ENCODE assay signal across 16 cellular contexts in genomic region chr3:53225651-53226050, GRCh38. TPM values are rescaled to one million over a fixed set of nuclear protein-coding genes. Genes with fewer than 3 reads are reported as not detected.
DNase-seq lines count a peak whose midpoint lies in the region; ATAC-seq, FAIRE-seq and TF ChIP-seq lines count a peak whose summit lies in the region.
"Had no signal": no experiment of that assay in that cellular context is flagged by ENCODE, and none has a peak within 500 bp of the region (broad histone marks: within the 10 kb centered on the region; RNA-seq: fewer than 3 reads in every experiment).

No MANE protein-coding gene starts in this region.

- CTCF ChIA-PET in HepG2 (lab: Yijun Ruan, JAX; ENCODE audit: low intra/inter-chr PET ratio, low total read pairs) (no interaction called here), GM12878 (lab: Yijun Ruan, JAX) (no interaction called here)

- no peaks in the 10 kb centered on the region for H3K9me3 ChIP-seq in HepG2 (ENCODE audit: low read length)
- no peaks in the 10 kb centered on the region for H3K9me3 ChIP-seq in right lobe of liver
- no peaks in the 10 kb centered on the region for H3K9me3 ChIP-seq in GM12878 (replicated peaks; ENCODE audit: control insufficient read depth, insufficient read depth, low read length)
- H3K9me3 ChIP-seq in neutrophil, result peaks cover 16% of the 10 kb centered on the region

- H3K4me3 ChIP-seq in HepG2 (replicated peaks in 1 of 3; ENCODE audit: insufficient read depth in 1 of 3, low read depth in 2 of 3, low read length in 3 of 3), result no peak overlapping the region
- H3K4me3 ChIP-seq in right lobe of liver, result no peak overlapping the region
- H3K4me3 ChIP-seq in GM12878, result no peak overlapping the region
- no peak overlapping the region for H3K4me3 ChIP-seq in neutrophil (ENCODE audit: low read depth in 1 of 2, low read length in 1 of 2)
- H3K4me3 ChIP-seq: GM23248 had no signal

- H3K9ac ChIP-seq in HepG2 (ENCODE audit: insufficient read depth, low read depth, low read length), result no peak overlapping the region
- no peak overlapping the region for H3K9ac ChIP-seq in GM12878 (ENCODE audit: control insufficient read depth, insufficient read depth, low read length)
- H3K9ac ChIP-seq: GM23248 had no signal

- RAD21 ChIA-PET in GM12878 (lab: Charles Lee; ENCODE audit: unreplicated experiment), result no interaction called here

- intact Hi-C loops in HepG2 (cut with micrococcal nuclease; ENCODE audit: unreplicated experiment) (no loop called here), right lobe of liver (cut with DNase I) (no loop called here), GM12878 (cut with micrococcal nuclease; ENCODE audit: unreplicated experiment) (no loop called here)

- POLR2A ChIA-PET in HepG2 (lab: Yijun Ruan, JAX) (no interaction called here), GM12878 (lab: Charles Lee) (no interaction called here)

- 0 out of 2 replicates have a peak, but pooled peaks cover 3% of the 10 kb centered on the region for H4K20me1 ChIP-seq in HepG2 (ENCODE audit: insufficient read depth, low read length)
- H4K20me1 ChIP-seq in GM12878 (ENCODE audit: control insufficient read depth, insufficient read depth), result no peaks in the 10 kb centered on the region; the same call in 1 of the 2 replicates

- H3K27ac ChIP-seq in HepG2 (ENCODE audit: extremely low read length, insufficient read depth, low read length), result peak overlapping the region; percentile 43
- no peak overlapping the region for H3K27ac ChIP-seq in right lobe of liver
- no peak overlapping the region for H3K27ac ChIP-seq in GM12878 (ENCODE audit: control insufficient read depth, insufficient read depth)
- peak overlapping the region; percentile 97 for H3K27ac ChIP-seq in neutrophil
- H3K27ac ChIP-seq: GM23248 had no signal

- no peaks in the 10 kb centered on the region for H3K27me3 ChIP-seq in HepG2 (ENCODE audit: control insufficient read depth in 1 of 2, insufficient read depth in 2 of 2, low read length in 2 of 2)
- no peaks in the 10 kb centered on the region for H3K27me3 ChIP-seq in right lobe of liver
- no peaks in the 10 kb centered on the region for H3K27me3 ChIP-seq in GM12878 (replicated peaks in 1 of 2; ENCODE audit: control insufficient read depth in 2 of 2, insufficient read depth in 2 of 2, low read length in 1 of 2)
- H3K27me3 ChIP-seq in neutrophil, result no peaks in the 10 kb centered on the region

- TF ChIP-seq POLR2A in HepG2 (IDR thresholded peaks at IDR 0.05; ENCODE audit: insufficient read depth in 1 of 2, low read depth in 2 of 2, low read length in 2 of 2), result no peak
- no peak for TF ChIP-seq POLR2A in right lobe of liver (IDR thresholded peaks at IDR 0.05)
- no peak for TF ChIP-seq POLR2A in GM12878 (IDR thresholded peaks at IDR 0.05; ENCODE audit: low read depth, low read length)

- no peak overlapping the region for H3K4me2 ChIP-seq in HepG2 (ENCODE audit: low read depth, low read length)
- no peak overlapping the region for H3K4me2 ChIP-seq in GM12878 (ENCODE audit: control insufficient read depth, insufficient read depth)

- H3K36me3 ChIP-seq in HepG2 (replicated peaks in 1 of 2; ENCODE audit: control insufficient read depth in 1 of 2, insufficient read depth in 2 of 2, low read length in 2 of 2) (peaks cover 41 to 67% of the 10 kb centered on the region in 2 experiments), right lobe of liver (peaks cover 13 to 76% (median 40%) of the 10 kb centered on the region in 4 donors), GM12878 (ENCODE audit: control insufficient read depth in 2 of 2, insufficient read depth in 2 of 2, low read length in 1 of 2) (peaks cover 38 to 56% of the 10 kb centered on the region in 2 experiments; a peak in 3 of 4 replicates), neutrophil (peaks cover 94% of the 10 kb centered on the region)

- in situ Hi-C loops in HepG2 (cut with HindIII; ENCODE audit: extremely low pct_ligation_motif_present, low pct_unique_long_range_greater_than_20kb), result no loop called here
- in situ Hi-C loops in GM12878 (cut with MboI), result no loop called here

- TF ChIP-seq CTCF in HepG2 (CRISPR knock-in tag; IDR thresholded peaks at IDR 0.05), result no peak
- no peak for TF ChIP-seq CTCF in right lobe of liver (IDR thresholded peaks at IDR 0.05)
- no peak for TF ChIP-seq CTCF in GM12878 (IDR thresholded peaks at IDR 0.05 in 2 of 3, conservative IDR thresholded peaks at IDR 0.05 in 1 of 3; ENCODE audit: control insufficient read depth in 2 of 3, extremely low read depth in 1 of 3, insufficient read depth in 1 of 3, low read depth in 3 of 3, low read length in 3 of 3)
- TF ChIP-seq CTCF in neutrophil (IDR thresholded peaks at IDR 0.05), result no peak

- WGBS in HepG2 (ENCODE audit: low lambda C conversion rate), result 95% methylated on average over 7 of the region's 7 CpGs
- WGBS in right lobe of liver (ENCODE audit: insufficient coverage, low coverage, low lambda C conversion rate, missing lambda C conversion rate), result 90% methylated on average over 2 of the region's 7 CpGs
- WGBS in GM12878 (ENCODE audit: insufficient coverage, insufficient replicate concordance, low lambda C conversion rate, missing lambda C conversion rate), result 86% methylated on average over 7 of the region's 7 CpGs

- FAIRE-seq in HepG2 (lab: Jason Lieb, UNC) (no peak), GM12878 (lab: Jason Lieb, UNC) (no peak)
- FAIRE-seq: A204.1, D721Med, G401.6 had no signal

- TF ChIP-seq EP300 in HepG2 (IDR thresholded peaks at IDR 0.05; ENCODE audit: low read depth in 2 of 2, low read length in 2 of 2), result no peak
- TF ChIP-seq EP300 in HepG2 (CRISPR knock-in tag; IDR thresholded peaks at IDR 0.05; ENCODE audit: borderline replicate concordance), result no peak
- TF ChIP-seq EP300 in GM12878 (IDR thresholded peaks at IDR 0.05; ENCODE audit: borderline replicate concordance in 1 of 2, control insufficient read depth in 1 of 2, low read depth in 2 of 2, low read length in 2 of 2), result no peak

- no peak overlapping the region for H2AFZ ChIP-seq in HepG2 (ENCODE audit: low read length)
- no peak overlapping the region for H2AFZ ChIP-seq in GM12878 (ENCODE audit: control insufficient read depth, low read depth, low read length)
- H2AFZ ChIP-seq: GM23248 had no signal

- H3K79me2 ChIP-seq in HepG2 (ENCODE audit: insufficient read depth, low read length), result no peaks in the 10 kb centered on the region
- no peaks in the 10 kb centered on the region for H3K79me2 ChIP-seq in GM12878 (ENCODE audit: control insufficient read depth, insufficient read depth, low read length)

- SMC1A ChIA-PET in GM12878 (lab: Charles Lee; ENCODE audit: uncharacterized antibody, unreplicated experiment), result interaction anchor here (1.4 kb wide), 1 partner anchor 9 kb away, joined by 3 read pairs; no protein-coding TSS in a partner anchor

- DNase-seq in HepG2 (ENCODE audit: low spot score) (no peak), right lobe of liver (no peak), GM12878 (ENCODE audit: low read depth, low spot score) (no peak), NAMALWA (ENCODE audit: low spot score) (no peak), GDM1 (lab: John Stamatoyannopoulos, UW) (no peak)
- DNase-seq: C1 segment of cervical spinal cord; CD4-positive, alpha-beta memory T cell; DMS153; DMS79 treated with DMSO at 0.1 percent for 48 hours; EL; GM23248 had no signal

- BruUV-seq in HepG2 (replicated peaks; lab: Mats Ljungman, UMichigan), result no TSS peak
- no TSS peak for BruUV-seq in GM12878 (replicated peaks; lab: Mats Ljungman, UMichigan)

- no peak for ATAC-seq in HepG2
- no peak for ATAC-seq in right lobe of liver
- no peak for ATAC-seq in GM12878
- ATAC-seq in HG02870 (IDR thresholded peaks at IDR 0.05; ENCODE audit: unreplicated experiment), result no peak

- no peak for TF ChIP-seq RAD21 in HepG2 (CRISPR knock-in tag; IDR thresholded peaks at IDR 0.05)
- TF ChIP-seq RAD21 in GM12878 (IDR thresholded peaks at IDR 0.05; ENCODE audit: insufficient read depth, low read depth, low read length), result no peak

- H3K4me1 ChIP-seq in HepG2 (ENCODE audit: insufficient read depth, low read length) (peaks cover 58% of the 10 kb centered on the region), right lobe of liver (no peaks in the 10 kb centered on the region), GM12878 (ENCODE audit: control insufficient read depth, insufficient read depth, low read length) (no peaks in the 10 kb centered on the region), neutrophil (ENCODE audit: control insufficient read depth in 1 of 2, insufficient read depth in 1 of 2, low read depth in 1 of 2, low read length in 1 of 2) (no peaks in the 10 kb centered on the region)

RNA-seq across cellular contexts. Expression of gene TKT, which starts 30.2 kb away (rescaled TPM):
- total RNA-seq in HepG2 (2016; rRNA removed; fragmentation: Illumina TruSeq; extraction: Trizol), result 196 and 238 TPM in 2 replicates
- total RNA-seq in HepG2 (2016; cell fraction: cytosol; rRNA removed; fragmentation: Illumina TruSeq; extraction: Trizol; ENCODE audit: low read depth), result 73.9 and 83.5 TPM in 2 replicates
- total RNA-seq in HepG2 (2016; cell fraction: insoluble cytoplasmic fraction; rRNA removed; fragmentation: Illumina TruSeq; extraction: Trizol), result 153 and 251 TPM in 2 replicates
- 138 and 161 TPM in 2 replicates for total RNA-seq in HepG2 (2016; cell fraction: membrane; rRNA removed; fragmentation: Illumina TruSeq; extraction: Trizol)
- total RNA-seq in HepG2 (2016; cell fraction: nucleus; rRNA removed; fragmentation: Illumina TruSeq; extraction: Trizol), result 157 and 193 TPM in 2 replicates
- 150 and 188 TPM in 2 replicates for polyA plus RNA-seq in HepG2 (2011; rRNA removed)
- 105 and 148 TPM in 2 replicates for polyA plus RNA-seq in HepG2 (2011; cell fraction: cytosol; rRNA removed)
- polyA plus RNA-seq in HepG2 (2011; cell fraction: nucleus; rRNA removed), result 113 and 116 TPM in 2 replicates
- 234 and 367 TPM in 2 replicates for polyA plus RNA-seq in HepG2 (2012)
- 126 and 140 TPM in 2 replicates for polyA plus RNA-seq in HepG2 (2016; cell fraction: cytosol; fragmentation: Illumina TruSeq; extraction: Trizol; ENCODE audit: low read depth)
- 190 and 266 TPM in 2 replicates for polyA plus RNA-seq in HepG2 (2016; cell fraction: insoluble cytoplasmic fraction; fragmentation: Illumina TruSeq; extraction: Trizol; ENCODE audit: low read depth)
- polyA plus RNA-seq in HepG2 (2016; cell fraction: membrane; fragmentation: Illumina TruSeq; extraction: Trizol; ENCODE audit: low read depth), result 168 and 215 TPM in 2 replicates
- 308 and 328 TPM in 2 replicates for polyA plus RNA-seq in HepG2 (2016; cell fraction: nucleus; fragmentation: Illumina TruSeq; extraction: Trizol; ENCODE audit: insufficient read depth, low read depth)
- 280 and 471 TPM in 2 replicates for polyA minus RNA-seq in HepG2 (2011; rRNA and poly(A)+ RNA removed; ENCODE audit: low replicate concordance)
- polyA minus RNA-seq in HepG2 (2011; cell fraction: cytosol; rRNA and poly(A)+ RNA removed), result 128 and 140 TPM in 2 replicates
- 47.4 and 62.7 TPM in 2 replicates for polyA minus RNA-seq in HepG2 (2011; cell fraction: nucleus; rRNA and poly(A)+ RNA removed)
- total RNA-seq in right lobe of liver, result 100 to 1,000 TPM in 5 of 6 experiments, 10 to 100 TPM in 1; 98.9 to 257 (median 146) TPM
- total RNA-seq in GM12878 (2013; cell fraction: nucleolus; rRNA removed), result 106 and 122 TPM in 2 replicates
- 331 and 385 TPM in 2 replicates for total RNA-seq in GM12878 (2014; rRNA removed)
- total RNA-seq in GM12878 (2014; rRNA removed; fragmentation: Illumina TruSeq; extraction: Trizol), result 128 and 136 TPM in 2 replicates
- 331 and 349 TPM in 2 replicates for total RNA-seq in GM12878 (2021)
- 70.6 TPM for polyA plus RNA-seq in GM12878 (2011; ENCODE audit: low read depth)
- polyA plus RNA-seq in GM12878 (2011; rRNA removed), result 37.2 and 113 TPM in 2 replicates
- polyA plus RNA-seq in GM12878 (2011; cell fraction: cytosol; rRNA removed), result 108 and 112 TPM in 2 replicates
- polyA plus RNA-seq in GM12878 (2011; cell fraction: nucleus; rRNA removed), result 176 and 234 TPM in 2 replicates
- polyA plus RNA-seq in GM12878 (2012), result 182 and 245 TPM in 2 replicates
- 49.7 and 140 TPM in 2 replicates for polyA plus RNA-seq in GM12878 (2014; fragmentation: Illumina TruSeq; extraction: Trizol)
- 10 to 100 TPM; 56.4 to 98.3 TPM for polyA plus RNA-seq in GM12878 (2014; fragmentation: Nextera tagmentation; extraction: Ambion mirVana)
- 238 and 298 TPM in 2 replicates for polyA plus RNA-seq in GM12878 (2014; rRNA removed)
- polyA plus RNA-seq in GM12878 (2016; fragmentation: Nextera tagmentation; extraction: Ambion mirVana), result 100 to 1,000 TPM; 147 to 156 TPM
- 84.9 and 143 TPM in 2 replicates for polyA minus RNA-seq in GM12878 (2011; rRNA and poly(A)+ RNA removed)
- 96.5 and 97.3 TPM in 2 replicates for polyA minus RNA-seq in GM12878 (2011; cell fraction: cytosol; rRNA and poly(A)+ RNA removed)
- 44.6 and 71.2 TPM in 2 replicates for polyA minus RNA-seq in GM12878 (2011; cell fraction: nucleus; rRNA and poly(A)+ RNA removed)

Comparison
In these comparisons a context has a peak if more than half of its experiments do, and no peak if none do; other contexts are left out.
1. H3K27ac ChIP-seq: peak in HepG2 (single experiment) and neutrophil (single experiment); none in right lobe of liver (0 of 3) and GM12878 (single experiment).
2. Of the 75 proteins assayed by ChIP-seq in both HepG2 and GM12878: peak only in HepG2: none; only in GM12878: POLR2AphosphoS5; in both: none; in neither: 74.